Comparison of ENCODE assay signal across 8 cellular contexts in genomic region chr6:29847871-29848630, GRCh38. TPM values are rescaled to one million over a fixed set of nuclear protein-coding genes. Genes with fewer than 3 reads are reported as not detected.
A peak's percentile ranks its signal among the peaks of the same experiment; 100 is the strongest.
DNase-seq lines count a peak whose midpoint lies in the region; ATAC-seq and TF ChIP-seq lines count a peak whose summit lies in the region.

No MANE protein-coding gene starts in this region.

- H3K27ac ChIP-seq in PC-3 (ENCODE audit: low read length) (no peak overlapping the region), esophagus squamous epithelium (no peak overlapping the region)

- H3K36me3 ChIP-seq in PC-3 (ENCODE audit: low read depth, low read length) (no peaks in the 10 kb centered on the region), esophagus squamous epithelium (no peaks in the 10 kb centered on the region)

- no peaks in the 10 kb centered on the region for H4K20me1 ChIP-seq in PC-3 (ENCODE audit: low read length)

- WGBS in esophagus squamous epithelium, 2 donors: 0% methylated on average over 6 to 8 of the region's 14 CpGs

- ATAC-seq in PC-3 (peak; percentile 90), HG03521 (IDR thresholded peaks at IDR 0.05; ENCODE audit: unreplicated experiment) (no peak)
- ATAC-seq in naive thymus-derived CD8-positive, alpha-beta T cell: peak; percentile 97 to 99
- peak; percentile 84 for ATAC-seq in stimulated activated effector memory CD8-positive, alpha-beta T cell treated with anti-CD3 and anti-CD28 coated beads, Interleukin-12 subunit alpha, Interleukin-12 subunit beta, amount 100 ng/mL, for 72 hours

- intact Hi-C loops in Calu3 (cut with micrococcal nuclease; ENCODE audit: unreplicated experiment): loop anchor here (1.0 to 5.0 kb wide), 3 partner anchors 119 to 323 kb away; no protein-coding TSS in a partner anchor
- intact Hi-C loops in PC-3 (cut with micrococcal nuclease): loop anchor here (2.0 to 5.0 kb wide), 2 partner anchors 119 to 165 kb away; no protein-coding TSS in a partner anchor
- intact Hi-C loops in esophagus squamous epithelium (cut with DNase I): no loop called here

- peak; percentile 97 for TF ChIP-seq CTCF in Calu3 (IDR thresholded peaks at IDR 0.05; ENCODE audit: unreplicated experiment)
- TF ChIP-seq CTCF in PC-3 (conservative IDR thresholded peaks at IDR 0.05; ENCODE audit: low read depth, low read length): peak; percentile 95
- peak; percentile 83 to 96 (median 92) for TF ChIP-seq CTCF in esophagus squamous epithelium (IDR thresholded peaks at IDR 0.05)

- no peaks in the 10 kb centered on the region for H3K9me3 Mint-ChIP-seq in Calu3 (ENCODE audit: low read depth, unreplicated experiment)
- H3K9me3 Mint-ChIP-seq in naive thymus-derived CD8-positive, alpha-beta T cell: peaks cover 0 to 5% (median 1%) of the 10 kb centered on the region in 9 donors
- H3K9me3 Mint-ChIP-seq in stimulated activated effector memory CD8-positive, alpha-beta T cell treated with anti-CD3 and anti-CD28 coated beads, Interleukin-12 subunit alpha, Interleukin-12 subunit beta, amount 100 ng/mL, for 72 hours: no peaks in the 10 kb centered on the region

- H3K4me1 ChIP-seq in PC-3 (ENCODE audit: insufficient read depth, low read length) (no peaks in the 10 kb centered on the region), esophagus squamous epithelium (peaks cover 0 to 13% (median 4%) of the 10 kb centered on the region in 3 donors)

- TF ChIP-seq POLR2A in esophagus squamous epithelium (IDR thresholded peaks at IDR 0.05): no peak

- H3K4me2 ChIP-seq in PC-3 (ENCODE audit: low read length): peak overlapping the region; percentile 51

- DNase-seq in Calu3 (peak; percentile 91), HS-5 (ENCODE audit: low read depth) (peak; percentile 10), PC-3 (peak; percentile 80), activated T-cell treated with anti-CD3 and anti-CD28 coated beads for 48 hours (ENCODE audit: low read depth) (peak; percentile 81), esophagus squamous epithelium (lab: John Stamatoyannopoulos, UW) (no peak)
- DNase-seq in naive thymus-derived CD8-positive, alpha-beta T cell: peak; percentile 71 to 90 (median 84)
- peak; percentile 85 to 90 for DNase-seq in stimulated activated effector memory CD8-positive, alpha-beta T cell treated with anti-CD3 and anti-CD28 coated beads, Interleukin-12 subunit alpha, Interleukin-12 subunit beta, amount 100 ng/mL, for 72 hours (ENCODE audit: low spot score in 2 of 2)

- H3K36me3 Mint-ChIP-seq in Calu3 (ENCODE audit: insufficient read depth, unreplicated experiment): peaks cover 10% of the 10 kb centered on the region
- peaks cover 0 to 3% (median 3%) of the 10 kb centered on the region in 3 donors for H3K36me3 Mint-ChIP-seq in naive thymus-derived CD8-positive, alpha-beta T cell
- no peaks in the 10 kb centered on the region for H3K36me3 Mint-ChIP-seq in stimulated activated effector memory CD8-positive, alpha-beta T cell treated with anti-CD3 and anti-CD28 coated beads, Interleukin-12 subunit alpha, Interleukin-12 subunit beta, amount 100 ng/mL, for 72 hours

- H3K79me2 ChIP-seq in PC-3 (ENCODE audit: low read length): no peaks in the 10 kb centered on the region

- no peaks in the 10 kb centered on the region for H3F3A ChIP-seq in PC-3 (ENCODE audit: low read length, unreplicated experiment)

- H3K9me2 ChIP-seq in PC-3 (replicated peaks; ENCODE audit: low read length): no peaks in the 10 kb centered on the region

- peaks cover 10% of the 10 kb centered on the region; the same call in 1 of the 2 replicates for H3K9me3 ChIP-seq in PC-3 (ENCODE audit: low read length)
- H3K9me3 ChIP-seq in esophagus squamous epithelium: no peaks in the 10 kb centered on the region

- POLR2A ChIA-PET in PC-3 (lab: Charles Lee; ENCODE audit: unreplicated experiment): interaction anchor here (0.6 kb wide), 1 partner anchor 128 kb away, joined by 7 read pairs; no protein-coding TSS in a partner anchor
- POLR2A ChIA-PET in naive thymus-derived CD8-positive, alpha-beta T cell (lab: Charles Lee): interaction anchor here (0.6 to 1.9 kb wide), 3 partner anchors 118 to 273 kb away, joined by 3 to 12 read pairs (median 9); no protein-coding TSS in a partner anchor

- 0 out of 2 replicates have a peak overlapping the region, but pooled peaks have one; percentile 40 for H2AFZ ChIP-seq in PC-3 (ENCODE audit: low read length)

- H3K9ac ChIP-seq in PC-3 (ENCODE audit: low read length): no peak overlapping the region

- no peak overlapping the region for H3K27ac Mint-ChIP-seq in Calu3 (ENCODE audit: unreplicated experiment)
- H3K27ac Mint-ChIP-seq in naive thymus-derived CD8-positive, alpha-beta T cell: peak overlapping the region in 1 of 10 donors; percentile 4
- H3K27ac Mint-ChIP-seq in stimulated activated effector memory CD8-positive, alpha-beta T cell treated with anti-CD3 and anti-CD28 coated beads, Interleukin-12 subunit alpha, Interleukin-12 subunit beta, amount 100 ng/mL, for 72 hours: no peak overlapping the region

- no peaks in the 10 kb centered on the region for H3K27me3 ChIP-seq in PC-3 (ENCODE audit: low read length)
- H3K27me3 ChIP-seq in esophagus squamous epithelium: peaks cover 0 to 70% (median 3%) of the 10 kb centered on the region in 4 donors

- CTCF ChIA-PET in Calu3 (lab: Charles Lee) (interaction anchor here (0.5 to 1.0 kb wide), 6 partner anchors 116 to 254 kb away, joined by 3 to 9 read pairs (median 6); no protein-coding TSS in a partner anchor), PC-3 (lab: Charles Lee) (interaction anchor here (0.6 kb wide), 1 partner anchor 191 kb away, joined by 4 read pairs; no protein-coding TSS in a partner anchor)

- H3K4me3 Mint-ChIP-seq in Calu3 (ENCODE audit: low read depth, unreplicated experiment): no peak overlapping the region
- H3K4me3 Mint-ChIP-seq in naive thymus-derived CD8-positive, alpha-beta T cell: peak overlapping the region in 6 of 10 donors; percentile 22 to 67 (median 36)
- peak overlapping the region; percentile 32 for H3K4me3 Mint-ChIP-seq in stimulated activated effector memory CD8-positive, alpha-beta T cell treated with anti-CD3 and anti-CD28 coated beads, Interleukin-12 subunit alpha, Interleukin-12 subunit beta, amount 100 ng/mL, for 72 hours

- peaks cover 30% of the 10 kb centered on the region for H3K4me1 Mint-ChIP-seq in Calu3 (ENCODE audit: low read depth, unreplicated experiment)
- H3K4me1 Mint-ChIP-seq in naive thymus-derived CD8-positive, alpha-beta T cell: peaks cover 8 to 24% (median 14%) of the 10 kb centered on the region in 4 donors
- H3K4me1 Mint-ChIP-seq in stimulated activated effector memory CD8-positive, alpha-beta T cell treated with anti-CD3 and anti-CD28 coated beads, Interleukin-12 subunit alpha, Interleukin-12 subunit beta, amount 100 ng/mL, for 72 hours: peaks cover 25% of the 10 kb centered on the region

- H3K4me3 ChIP-seq in PC-3 (ENCODE audit: low read length): no peak overlapping the region
- no peak overlapping the region for H3K4me3 ChIP-seq in esophagus squamous epithelium

- peaks cover 55% of the 10 kb centered on the region for H3K27me3 Mint-ChIP-seq in Calu3 (ENCODE audit: unreplicated experiment)
- H3K27me3 Mint-ChIP-seq in naive thymus-derived CD8-positive, alpha-beta T cell: peaks cover 42 to 72% (median 49%) of the 10 kb centered on the region in 5 donors

- BruUV-seq in Calu3 (replicated peaks; lab: Mats Ljungman, UMichigan) (no TSS peak), PC-3 (replicated peaks; lab: Mats Ljungman, UMichigan) (no TSS peak)

RNA-seq across cellular contexts. Expression of gene HLA-G, which starts 20.4 kb away (rescaled TPM):
- total RNA-seq in Calu3 (2022) (0.45 and 1.5 TPM in 2 replicates), PC-3 (2014; rRNA removed) (not detected in 2 replicates), esophagus squamous epithelium (under 1 TPM in 2 of 4 donors, not detected in 2; 0.18 to 0.27 TPM)
- total RNA-seq in naive thymus-derived CD8-positive, alpha-beta T cell: 1 to 10 TPM in 1 of 2 experiments, under 1 TPM in 1; 0.75 to 1.4 TPM
- 1 to 10 TPM; 1.1 to 1.9 (median 1.6) TPM for polyA plus RNA-seq in naive thymus-derived CD8-positive, alpha-beta T cell
